Comparison of ENCODE assay signal across 1 cellular context in the genomic region with DNA sequence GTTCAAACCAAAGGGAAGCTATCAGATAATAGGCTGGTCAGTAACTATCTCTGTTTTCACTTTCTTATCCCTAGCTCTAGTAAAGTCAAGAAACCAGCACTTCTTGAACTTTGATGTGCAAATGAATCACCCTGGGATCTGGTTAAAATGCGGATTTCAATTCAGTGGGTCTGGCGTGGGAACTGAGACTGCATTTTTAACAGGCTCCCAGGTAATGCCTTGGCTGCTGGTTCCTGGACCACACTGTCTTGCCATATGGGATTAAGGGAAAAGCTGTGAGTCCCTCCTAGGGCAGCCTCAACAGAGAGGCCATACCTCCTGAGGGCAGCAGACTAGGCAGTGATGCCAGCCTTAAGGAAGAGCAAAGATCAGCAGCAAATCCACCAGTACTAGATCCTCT.
TF ChIP-seq lines count a peak whose summit lies in the region.

No MANE protein-coding gene starts in this region.

TF ChIP-seq in WTC11, 78 proteins besides CTCF, POLR2A, EP300 and RAD21 (continued from another document):
- TF ChIP-seq AR (CRISPR knock-in tag; IDR thresholded peaks at IDR 0.05) = no peak
- TF ChIP-seq CREB1 (CRISPR knock-in tag; IDR thresholded peaks at IDR 0.05) = no peak
- TF ChIP-seq USF1 (CRISPR knock-in tag; IDR thresholded peaks at IDR 0.05) = no peak
- TF ChIP-seq, protein P1, sequence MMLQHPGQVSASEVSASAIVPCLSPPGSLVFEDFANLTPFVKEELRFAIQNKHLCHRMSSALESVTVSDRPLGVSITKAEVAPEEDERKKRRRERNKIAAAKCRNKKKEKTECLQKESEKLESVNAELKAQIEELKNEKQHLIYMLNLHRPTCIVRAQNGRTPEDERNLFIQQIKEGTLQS (CRISPR knock-in tag; conservative IDR thresholded peaks at IDR 0.05) = no peak
- no peak for TF ChIP-seq ATF1 (CRISPR knock-in tag; IDR thresholded peaks at IDR 0.05)
TF ChIP-seq in WTC11: peak in this region for 0.
